ENCODE assay signal across 8 cellular contexts in the genomic region with DNA sequence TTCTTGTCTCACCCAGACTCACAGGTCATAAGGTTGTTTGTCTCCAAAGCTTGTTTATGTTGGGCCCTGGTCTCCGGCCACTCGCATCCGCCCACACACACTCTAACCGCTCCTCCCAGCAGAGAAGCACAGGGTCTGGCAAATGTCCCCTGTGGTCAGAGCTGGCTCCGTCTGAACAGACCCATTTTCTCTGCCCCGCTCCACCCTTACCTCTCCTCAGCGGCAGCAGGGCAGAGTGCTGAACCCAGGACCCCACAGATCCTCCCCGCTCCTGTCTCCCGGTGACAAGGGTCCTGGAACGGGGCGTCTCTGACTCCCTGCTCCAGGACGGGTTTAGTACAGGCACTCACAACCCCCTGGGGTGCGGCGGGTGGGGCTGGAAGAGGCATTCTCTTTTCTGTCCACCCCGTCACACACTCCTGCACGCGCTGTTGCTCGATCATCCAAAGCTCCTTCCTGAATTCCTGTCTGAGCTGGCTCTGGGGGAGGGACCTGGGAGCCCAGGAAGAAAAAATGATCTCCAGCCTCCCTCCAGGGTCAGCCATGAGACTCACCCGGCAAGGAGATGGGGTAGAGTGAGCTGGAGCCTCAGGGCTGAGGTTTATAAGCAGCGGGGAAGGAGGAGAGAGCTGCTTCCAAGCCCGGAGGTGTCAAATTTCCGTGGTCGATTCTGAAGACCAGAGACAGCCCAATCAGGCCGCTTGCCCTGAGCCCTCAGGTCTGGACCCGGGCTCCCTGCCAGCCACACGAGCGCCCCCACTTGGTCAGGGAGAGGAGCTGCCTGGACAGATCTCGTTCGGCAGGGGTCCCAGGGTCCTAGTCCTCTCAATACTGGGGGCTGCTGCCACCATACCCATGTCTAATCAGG. TPM values are rescaled to one million over a fixed set of nuclear protein-coding genes. Genes with fewer than 3 reads are reported as not detected.
DNase-seq lines count a peak whose midpoint lies in the region; ATAC-seq lines count a peak whose summit lies in the region.

Gene S100A13, minus strand, starts transcription at position 577 of the 868 bp plus-strand sequence. CDS start 1,033 bp downstream, outside the sequence.

- peaks cover 2% of the 10 kb centered on the region in 2 donors for H3K36me3 ChIP-seq in mucosa of rectum (ENCODE audit: control insufficient read depth in 2 of 2, insufficient read depth in 2 of 2, low read length in 2 of 2)
- no peaks in the 10 kb centered on the region for H3K36me3 ChIP-seq in urinary bladder (ENCODE audit: insufficient read depth)
- H3K36me3 ChIP-seq in effector memory CD4-positive, alpha-beta T cell (ENCODE audit: control insufficient read depth, insufficient read depth, low read length) = no peaks in the 10 kb centered on the region

- H3K9me3 ChIP-seq in mucosa of rectum (ENCODE audit: control insufficient read depth in 2 of 2, low read length in 2 of 2) = no peaks in the 10 kb centered on the region
- no peaks in the 10 kb centered on the region for H3K9me3 ChIP-seq in effector memory CD4-positive, alpha-beta T cell (ENCODE audit: control insufficient read depth, low read length)

- H3K27me3 ChIP-seq in mucosa of rectum (ENCODE audit: control insufficient read depth in 2 of 2, insufficient read depth in 2 of 2, low read length in 2 of 2) = no peaks in the 10 kb centered on the region
- H3K27me3 ChIP-seq in effector memory CD4-positive, alpha-beta T cell (replicated peaks; ENCODE audit: control insufficient read depth, insufficient read depth, low read length, poor library complexity, severe bottlenecking) = no peaks in the 10 kb centered on the region

- H3K4me1 ChIP-seq in mucosa of rectum (ENCODE audit: control insufficient read depth in 2 of 2, insufficient read depth in 2 of 2, low read length in 2 of 2) = peaks cover 27 to 33% of the 10 kb centered on the region in 2 donors
- H3K4me1 ChIP-seq in urinary bladder (ENCODE audit: insufficient read depth) = peaks cover 2% of the 10 kb centered on the region
- H3K4me1 ChIP-seq in effector memory CD4-positive, alpha-beta T cell (ENCODE audit: control insufficient read depth, insufficient read depth, low read length, poor library complexity, severe bottlenecking) = no peaks in the 10 kb centered on the region

- peak; percentile 91 for DNase-seq in GM04504 (ENCODE audit: low read depth)
- DNase-seq in NCI-H1092 (lab: John Stamatoyannopoulos, UW) = peak; percentile 89
- DNase-seq in T1000 (lab: John Stamatoyannopoulos, UW) = peak; percentile 79
- peak; percentile 89 for DNase-seq in fibroblast of gingiva (ENCODE audit: low read depth)
- no peak for DNase-seq in effector memory CD4-positive, alpha-beta T cell

- H3K4me3 ChIP-seq in mucosa of rectum (ENCODE audit: low read length in 2 of 2) = peak within 1 kb of the TSS; percentile 76 to 85
- H3K4me3 ChIP-seq in urinary bladder (ENCODE audit: low read depth, low read length) = peak within 1 kb of the TSS; percentile 47
- H3K4me3 ChIP-seq in effector memory CD4-positive, alpha-beta T cell (ENCODE audit: insufficient read depth, low read depth, low read length, poor library complexity, severe bottlenecking) = no peak within 1 kb of the TSS

- peak within 1 kb of the TSS; percentile 79 to 92 for H3K27ac ChIP-seq in mucosa of rectum (ENCODE audit: low read depth in 2 of 2, low read length in 2 of 2)
- H3K27ac ChIP-seq in urinary bladder (ENCODE audit: low read depth) = peak within 1 kb of the TSS; percentile 90
- no peak within 1 kb of the TSS for H3K27ac ChIP-seq in effector memory CD4-positive, alpha-beta T cell (ENCODE audit: insufficient read depth, low read length, poor library complexity, severe bottlenecking)

- ATAC-seq in HG03097 (IDR thresholded peaks at IDR 0.05; ENCODE audit: low FRiP score, unreplicated experiment) = no peak

- peak within 1 kb of the TSS; percentile 85 to 95 for H3K9ac ChIP-seq in mucosa of rectum (ENCODE audit: low read depth in 1 of 2, low read length in 2 of 2)

- WGBS in urinary bladder = 9% methylated on average over 29 of the region's 29 CpGs

RNA-seq across cellular contexts. Expression of gene S100A13, which starts in this region (rescaled TPM):
- total RNA-seq in urinary bladder = 35.6 TPM
- 193 TPM for polyA plus RNA-seq in urinary bladder

Comparison
In these comparisons a context has a peak if more than half of its experiments do, and no peak if none do; other contexts are left out.
1. DNase-seq: peak in GM04504 (single experiment), NCI-H1092 (single experiment), T1000 (single experiment) and fibroblast of gingiva (single experiment); none in effector memory CD4-positive, alpha-beta T cell (0 of 3).